ENCODE assay signal across 1 cellular context in genomic region chrX:19882066-19882775, GRCh38.
TF ChIP-seq lines count a peak whose summit lies in the region.

No MANE protein-coding gene starts in this region.

TF ChIP-seq in endothelial cell of umbilical vein, 7 proteins besides CTCF, POLR2A, EP300 and RAD21:
- TF ChIP-seq MAX (IDR thresholded peaks at IDR 0.05; ENCODE audit: insufficient read depth, insufficient read length): no peak
- TF ChIP-seq EZH2 (IDR thresholded peaks at IDR 0.05; ENCODE audit: borderline replicate concordance, low read depth, low read length, severe bottlenecking): no peak
- no peak for TF ChIP-seq JUN (IDR thresholded peaks at IDR 0.05; ENCODE audit: borderline replicate concordance, insufficient read depth, insufficient read length, low read depth)
- TF ChIP-seq POLR2AphosphoS5 (IDR thresholded peaks at IDR 0.05; ENCODE audit: insufficient read depth, low read depth, low read length): no peak
- no peak for TF ChIP-seq GATA2 (IDR thresholded peaks at IDR 0.05; ENCODE audit: insufficient read depth, insufficient read length, low read depth, low read length)
- no peak for TF ChIP-seq MYC (IDR thresholded peaks at IDR 0.05; ENCODE audit: low read depth, low read length)
- TF ChIP-seq FOS (IDR thresholded peaks at IDR 0.05; ENCODE audit: borderline replicate concordance, insufficient read depth, low read length): no peak
